Comparison of ENCODE assay signal across 1 cellular context in the genomic region with DNA sequence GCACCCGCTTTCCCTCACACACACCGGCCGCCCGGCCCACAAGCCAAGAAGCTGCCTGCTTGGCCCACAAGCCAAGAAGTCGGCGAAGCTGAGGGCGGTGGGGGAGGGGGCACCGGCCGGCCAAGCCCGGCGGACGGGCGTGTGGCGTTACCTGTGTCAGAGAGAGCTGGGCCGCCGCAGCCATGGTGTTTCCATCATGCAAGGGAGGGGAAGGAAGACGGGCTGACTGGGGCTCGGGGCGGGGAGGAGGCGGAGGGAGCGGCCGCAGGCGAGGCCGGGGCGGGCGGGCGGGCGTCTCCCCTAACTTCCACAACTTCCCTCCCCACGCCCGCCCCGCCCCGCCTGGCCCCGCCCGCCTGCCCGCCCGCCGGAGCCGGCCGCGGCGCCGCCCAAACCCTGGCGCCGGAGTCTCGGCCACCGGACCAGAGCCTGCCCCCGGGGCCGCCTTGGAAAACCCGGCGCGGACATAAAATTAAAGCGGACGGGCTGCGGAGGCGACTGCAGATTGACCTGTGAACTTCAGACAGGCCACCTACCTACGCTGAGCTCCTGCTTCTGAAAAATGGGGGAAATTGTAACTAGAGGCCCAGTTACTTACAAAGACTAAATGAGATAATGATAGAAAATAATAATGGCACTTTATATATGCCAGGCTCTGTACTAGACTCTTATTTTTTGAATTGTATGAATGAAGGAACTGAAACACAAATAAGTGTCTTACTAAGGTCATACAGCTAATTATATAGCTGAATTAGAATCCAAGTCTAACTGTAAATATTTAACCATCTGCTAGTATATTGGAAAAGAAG.
TF ChIP-seq lines count a peak whose summit lies in the region.

A gene (minus strand): TSS at position 219 of the 809 bp plus-strand sequence. CDS start 35 bp downstream, at position 184.

TF ChIP-seq in HepG2, 621 proteins besides CTCF, POLR2A, EP300 and RAD21 (continued from another document):
- TF ChIP-seq, protein P1, sequence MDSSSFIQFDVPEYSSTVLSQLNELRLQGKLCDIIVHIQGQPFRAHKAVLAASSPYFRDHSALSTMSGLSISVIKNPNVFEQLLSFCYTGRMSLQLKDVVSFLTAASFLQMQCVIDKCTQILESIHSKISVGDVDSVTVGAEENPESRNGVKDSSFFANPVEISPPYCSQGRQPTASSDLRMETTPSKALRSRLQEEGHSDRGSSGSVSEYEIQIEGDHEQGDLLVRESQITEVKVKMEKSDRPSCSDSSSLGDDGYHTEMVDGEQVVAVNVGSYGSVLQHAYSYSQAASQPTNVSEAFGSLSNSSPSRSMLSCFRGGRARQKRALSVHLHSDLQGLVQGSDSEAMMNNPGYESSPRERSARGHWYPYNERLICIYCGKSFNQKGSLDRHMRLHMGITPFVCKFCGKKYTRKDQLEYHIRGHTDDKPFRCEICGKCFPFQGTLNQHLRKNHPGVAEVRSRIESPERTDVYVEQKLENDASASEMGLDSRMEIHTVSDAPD (CRISPR knock-in tag; IDR thresholded peaks at IDR 0.05), result no peak
- TF ChIP-seq PTBP1 (IDR thresholded peaks at IDR 0.05; ENCODE audit: low read depth, low read length, poor library complexity, severe bottlenecking) (no peak), ZNF44 (CRISPR knock-in tag; IDR thresholded peaks at IDR 0.05) (no peak), TCF12 (IDR thresholded peaks at IDR 0.05) (no peak), TCF12 (CRISPR knock-in tag; IDR thresholded peaks at IDR 0.05) (peak; percentile 73; the same call in 1 of the 2 replicates), CEBPB (IDR thresholded peaks at IDR 0.05; ENCODE audit: borderline replicate concordance, low read depth, low read length) (no peak), SMC3 (IDR thresholded peaks at IDR 0.05; ENCODE audit: low read length) (no peak), ZNF337 (CRISPR knock-in tag; IDR thresholded peaks at IDR 0.05; ENCODE audit: borderline replicate concordance, low read depth) (no peak), NAIF1 (CRISPR knock-in tag; IDR thresholded peaks at IDR 0.05; ENCODE audit: borderline replicate concordance) (no peak), MBD4 (IDR thresholded peaks at IDR 0.05; ENCODE audit: borderline replicate concordance, low read length) (no peak), ZKSCAN1 (IDR thresholded peaks at IDR 0.05; ENCODE audit: low read length) (no peak), ZNF230 (CRISPR knock-in tag; IDR thresholded peaks at IDR 0.05) (no peak), HDAC6 (IDR thresholded peaks at IDR 0.05; ENCODE audit: low read depth, low read length) (no peak), SIX4 (CRISPR knock-in tag; IDR thresholded peaks at IDR 0.05) (no peak), GATAD2A (CRISPR knock-in tag; IDR thresholded peaks at IDR 0.05) (no peak), TP53 (CRISPR knock-in tag; conservative IDR thresholded peaks at IDR 0.05) (no peak), ZNF775 (CRISPR knock-in tag; IDR thresholded peaks at IDR 0.05; ENCODE audit: borderline replicate concordance) (no peak), SAFB2 (CRISPR knock-in tag; IDR thresholded peaks at IDR 0.05; ENCODE audit: borderline replicate concordance, low read depth) (no peak), MEIS1 (CRISPR knock-in tag; IDR thresholded peaks at IDR 0.05; ENCODE audit: borderline replicate concordance) (no peak)
- TF ChIP-seq, protein P2, sequence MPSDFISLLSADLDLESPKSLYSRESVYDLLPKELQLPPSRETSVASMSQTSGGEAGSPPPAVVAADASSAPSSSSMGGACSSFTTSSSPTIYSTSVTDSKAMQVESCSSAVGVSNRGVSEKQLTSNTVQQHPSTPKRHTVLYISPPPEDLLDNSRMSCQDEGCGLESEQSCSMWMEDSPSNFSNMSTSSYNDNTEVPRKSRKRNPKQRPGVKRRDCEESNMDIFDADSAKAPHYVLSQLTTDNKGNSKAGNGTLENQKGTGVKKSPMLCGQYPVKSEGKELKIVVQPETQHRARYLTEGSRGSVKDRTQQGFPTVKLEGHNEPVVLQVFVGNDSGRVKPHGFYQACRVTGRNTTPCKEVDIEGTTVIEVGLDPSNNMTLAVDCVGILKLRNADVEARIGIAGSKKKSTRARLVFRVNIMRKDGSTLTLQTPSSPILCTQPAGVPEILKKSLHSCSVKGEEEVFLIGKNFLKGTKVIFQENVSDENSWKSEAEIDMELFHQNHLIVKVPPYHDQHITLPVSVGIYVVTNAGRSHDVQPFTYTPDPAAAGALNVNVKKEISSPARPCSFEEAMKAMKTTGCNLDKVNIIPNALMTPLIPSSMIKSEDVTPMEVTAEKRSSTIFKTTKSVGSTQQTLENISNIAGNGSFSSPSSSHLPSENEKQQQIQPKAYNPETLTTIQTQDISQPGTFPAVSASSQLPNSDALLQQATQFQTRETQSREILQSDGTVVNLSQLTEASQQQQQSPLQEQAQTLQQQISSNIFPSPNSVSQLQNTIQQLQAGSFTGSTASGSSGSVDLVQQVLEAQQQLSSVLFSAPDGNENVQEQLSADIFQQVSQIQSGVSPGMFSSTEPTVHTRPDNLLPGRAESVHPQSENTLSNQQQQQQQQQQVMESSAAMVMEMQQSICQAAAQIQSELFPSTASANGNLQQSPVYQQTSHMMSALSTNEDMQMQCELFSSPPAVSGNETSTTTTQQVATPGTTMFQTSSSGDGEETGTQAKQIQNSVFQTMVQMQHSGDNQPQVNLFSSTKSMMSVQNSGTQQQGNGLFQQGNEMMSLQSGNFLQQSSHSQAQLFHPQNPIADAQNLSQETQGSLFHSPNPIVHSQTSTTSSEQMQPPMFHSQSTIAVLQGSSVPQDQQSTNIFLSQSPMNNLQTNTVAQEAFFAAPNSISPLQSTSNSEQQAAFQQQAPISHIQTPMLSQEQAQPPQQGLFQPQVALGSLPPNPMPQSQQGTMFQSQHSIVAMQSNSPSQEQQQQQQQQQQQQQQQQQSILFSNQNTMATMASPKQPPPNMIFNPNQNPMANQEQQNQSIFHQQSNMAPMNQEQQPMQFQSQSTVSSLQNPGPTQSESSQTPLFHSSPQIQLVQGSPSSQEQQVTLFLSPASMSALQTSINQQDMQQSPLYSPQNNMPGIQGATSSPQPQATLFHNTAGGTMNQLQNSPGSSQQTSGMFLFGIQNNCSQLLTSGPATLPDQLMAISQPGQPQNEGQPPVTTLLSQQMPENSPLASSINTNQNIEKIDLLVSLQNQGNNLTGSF (CRISPR knock-in tag; IDR thresholded peaks at IDR 0.05), result no peak
- TF ChIP-seq, protein P3, sequence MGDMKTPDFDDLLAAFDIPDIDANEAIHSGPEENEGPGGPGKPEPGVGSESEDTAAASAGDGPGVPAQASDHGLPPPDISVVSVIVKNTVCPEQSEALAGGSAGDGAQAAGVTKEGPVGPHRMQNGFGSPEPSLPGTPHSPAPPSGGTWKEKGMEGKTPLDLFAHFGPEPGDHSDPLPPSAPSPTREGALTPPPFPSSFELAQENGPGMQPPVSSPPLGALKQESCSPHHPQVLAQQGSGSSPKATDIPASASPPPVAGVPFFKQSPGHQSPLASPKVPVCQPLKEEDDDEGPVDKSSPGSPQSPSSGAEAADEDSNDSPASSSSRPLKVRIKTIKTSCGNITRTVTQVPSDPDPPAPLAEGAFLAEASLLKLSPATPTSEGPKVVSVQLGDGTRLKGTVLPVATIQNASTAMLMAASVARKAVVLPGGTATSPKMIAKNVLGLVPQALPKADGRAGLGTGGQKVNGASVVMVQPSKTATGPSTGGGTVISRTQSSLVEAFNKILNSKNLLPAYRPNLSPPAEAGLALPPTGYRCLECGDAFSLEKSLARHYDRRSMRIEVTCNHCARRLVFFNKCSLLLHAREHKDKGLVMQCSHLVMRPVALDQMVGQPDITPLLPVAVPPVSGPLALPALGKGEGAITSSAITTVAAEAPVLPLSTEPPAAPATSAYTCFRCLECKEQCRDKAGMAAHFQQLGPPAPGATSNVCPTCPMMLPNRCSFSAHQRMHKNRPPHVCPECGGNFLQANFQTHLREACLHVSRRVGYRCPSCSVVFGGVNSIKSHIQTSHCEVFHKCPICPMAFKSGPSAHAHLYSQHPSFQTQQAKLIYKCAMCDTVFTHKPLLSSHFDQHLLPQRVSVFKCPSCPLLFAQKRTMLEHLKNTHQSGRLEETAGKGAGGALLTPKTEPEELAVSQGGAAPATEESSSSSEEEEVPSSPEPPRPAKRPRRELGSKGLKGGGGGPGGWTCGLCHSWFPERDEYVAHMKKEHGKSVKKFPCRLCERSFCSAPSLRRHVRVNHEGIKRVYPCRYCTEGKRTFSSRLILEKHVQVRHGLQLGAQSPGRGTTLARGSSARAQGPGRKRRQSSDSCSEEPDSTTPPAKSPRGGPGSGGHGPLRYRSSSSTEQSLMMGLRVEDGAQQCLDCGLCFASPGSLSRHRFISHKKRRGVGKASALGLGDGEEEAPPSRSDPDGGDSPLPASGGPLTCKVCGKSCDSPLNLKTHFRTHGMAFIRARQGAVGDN (CRISPR knock-in tag; IDR thresholded peaks at IDR 0.05), result peak; percentile 55
- TF ChIP-seq, protein P4, sequence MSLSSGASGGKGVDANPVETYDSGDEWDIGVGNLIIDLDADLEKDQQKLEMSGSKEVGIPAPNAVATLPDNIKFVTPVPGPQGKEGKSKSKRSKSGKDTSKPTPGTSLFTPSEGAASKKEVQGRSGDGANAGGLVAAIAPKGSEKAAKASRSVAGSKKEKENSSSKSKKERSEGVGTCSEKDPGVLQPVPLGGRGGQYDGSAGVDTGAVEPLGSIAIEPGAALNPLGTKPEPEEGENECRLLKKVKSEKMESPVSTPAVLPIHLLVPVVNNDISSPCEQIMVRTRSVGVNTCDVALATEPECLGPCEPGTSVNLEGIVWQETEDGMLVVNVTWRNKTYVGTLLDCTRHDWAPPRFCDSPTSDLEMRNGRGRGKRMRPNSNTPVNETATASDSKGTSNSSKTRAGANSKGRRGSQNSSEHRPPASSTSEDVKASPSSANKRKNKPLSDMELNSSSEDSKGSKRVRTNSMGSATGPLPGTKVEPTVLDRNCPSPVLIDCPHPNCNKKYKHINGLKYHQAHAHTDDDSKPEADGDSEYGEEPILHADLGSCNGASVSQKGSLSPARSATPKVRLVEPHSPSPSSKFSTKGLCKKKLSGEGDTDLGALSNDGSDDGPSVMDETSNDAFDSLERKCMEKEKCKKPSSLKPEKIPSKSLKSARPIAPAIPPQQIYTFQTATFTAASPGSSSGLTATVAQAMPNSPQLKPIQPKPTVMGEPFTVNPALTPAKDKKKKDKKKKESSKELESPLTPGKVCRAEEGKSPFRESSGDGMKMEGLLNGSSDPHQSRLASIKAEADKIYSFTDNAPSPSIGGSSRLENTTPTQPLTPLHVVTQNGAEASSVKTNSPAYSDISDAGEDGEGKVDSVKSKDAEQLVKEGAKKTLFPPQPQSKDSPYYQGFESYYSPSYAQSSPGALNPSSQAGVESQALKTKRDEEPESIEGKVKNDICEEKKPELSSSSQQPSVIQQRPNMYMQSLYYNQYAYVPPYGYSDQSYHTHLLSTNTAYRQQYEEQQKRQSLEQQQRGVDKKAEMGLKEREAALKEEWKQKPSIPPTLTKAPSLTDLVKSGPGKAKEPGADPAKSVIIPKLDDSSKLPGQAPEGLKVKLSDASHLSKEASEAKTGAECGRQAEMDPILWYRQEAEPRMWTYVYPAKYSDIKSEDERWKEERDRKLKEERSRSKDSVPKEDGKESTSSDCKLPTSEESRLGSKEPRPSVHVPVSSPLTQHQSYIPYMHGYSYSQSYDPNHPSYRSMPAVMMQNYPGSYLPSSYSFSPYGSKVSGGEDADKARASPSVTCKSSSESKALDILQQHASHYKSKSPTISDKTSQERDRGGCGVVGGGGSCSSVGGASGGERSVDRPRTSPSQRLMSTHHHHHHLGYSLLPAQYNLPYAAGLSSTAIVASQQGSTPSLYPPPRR (CRISPR knock-in tag; IDR thresholded peaks at IDR 0.05; ENCODE audit: borderline replicate concordance), result no peak
- TF ChIP-seq, protein P5, sequence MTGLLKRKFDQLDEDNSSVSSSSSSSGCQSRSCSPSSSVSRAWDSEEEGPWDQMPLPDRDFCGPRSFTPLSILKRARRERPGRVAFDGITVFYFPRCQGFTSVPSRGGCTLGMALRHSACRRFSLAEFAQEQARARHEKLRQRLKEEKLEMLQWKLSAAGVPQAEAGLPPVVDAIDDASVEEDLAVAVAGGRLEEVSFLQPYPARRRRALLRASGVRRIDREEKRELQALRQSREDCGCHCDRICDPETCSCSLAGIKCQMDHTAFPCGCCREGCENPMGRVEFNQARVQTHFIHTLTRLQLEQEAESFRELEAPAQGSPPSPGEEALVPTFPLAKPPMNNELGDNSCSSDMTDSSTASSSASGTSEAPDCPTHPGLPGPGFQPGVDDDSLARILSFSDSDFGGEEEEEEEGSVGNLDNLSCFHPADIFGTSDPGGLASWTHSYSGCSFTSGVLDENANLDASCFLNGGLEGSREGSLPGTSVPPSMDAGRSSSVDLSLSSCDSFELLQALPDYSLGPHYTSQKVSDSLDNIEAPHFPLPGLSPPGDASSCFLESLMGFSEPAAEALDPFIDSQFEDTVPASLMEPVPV (CRISPR knock-in tag; IDR thresholded peaks at IDR 0.05), result 0 out of 2 replicates have a peak, but pooled peaks have one; percentile 20
- TF ChIP-seq, protein P6, sequence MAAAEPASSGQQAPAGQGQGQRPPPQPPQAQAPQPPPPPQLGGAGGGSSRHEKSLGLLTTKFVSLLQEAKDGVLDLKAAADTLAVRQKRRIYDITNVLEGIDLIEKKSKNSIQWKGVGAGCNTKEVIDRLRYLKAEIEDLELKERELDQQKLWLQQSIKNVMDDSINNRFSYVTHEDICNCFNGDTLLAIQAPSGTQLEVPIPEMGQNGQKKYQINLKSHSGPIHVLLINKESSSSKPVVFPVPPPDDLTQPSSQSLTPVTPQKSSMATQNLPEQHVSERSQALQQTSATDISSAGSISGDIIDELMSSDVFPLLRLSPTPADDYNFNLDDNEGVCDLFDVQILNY (CRISPR knock-in tag; conservative IDR thresholded peaks at IDR 0.05), result no peak
- TF ChIP-seq, protein P7, sequence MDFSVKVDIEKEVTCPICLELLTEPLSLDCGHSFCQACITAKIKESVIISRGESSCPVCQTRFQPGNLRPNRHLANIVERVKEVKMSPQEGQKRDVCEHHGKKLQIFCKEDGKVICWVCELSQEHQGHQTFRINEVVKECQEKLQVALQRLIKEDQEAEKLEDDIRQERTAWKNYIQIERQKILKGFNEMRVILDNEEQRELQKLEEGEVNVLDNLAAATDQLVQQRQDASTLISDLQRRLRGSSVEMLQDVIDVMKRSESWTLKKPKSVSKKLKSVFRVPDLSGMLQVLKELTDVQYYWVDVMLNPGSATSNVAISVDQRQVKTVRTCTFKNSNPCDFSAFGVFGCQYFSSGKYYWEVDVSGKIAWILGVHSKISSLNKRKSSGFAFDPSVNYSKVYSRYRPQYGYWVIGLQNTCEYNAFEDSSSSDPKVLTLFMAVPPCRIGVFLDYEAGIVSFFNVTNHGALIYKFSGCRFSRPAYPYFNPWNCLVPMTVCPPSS (IDR thresholded peaks at IDR 0.05), result no peak
